ENCODE assay signal across 39 cellular contexts in the genomic region with DNA sequence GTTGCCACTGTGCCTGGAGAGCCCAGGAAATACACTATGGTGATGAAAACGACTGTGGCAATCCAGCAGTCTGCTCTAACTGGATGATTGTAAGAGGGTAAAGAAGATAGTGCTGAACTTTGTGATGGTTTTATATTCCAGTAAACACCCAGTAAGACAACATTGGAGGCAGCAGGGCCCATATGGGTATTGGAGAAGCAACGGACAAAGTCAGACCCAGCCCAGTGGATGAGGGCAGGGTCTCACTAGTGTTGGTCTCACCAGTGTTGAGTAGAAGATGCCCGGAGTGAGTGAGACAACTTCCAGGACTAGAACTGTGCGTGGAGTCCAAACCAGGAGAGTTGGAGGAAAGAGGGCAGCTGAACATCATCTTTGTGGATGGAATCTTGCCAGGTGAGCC.
"Had no signal": no experiment of that assay in that cellular context is flagged by ENCODE, and none has a peak within 500 bp of the region (broad histone marks: within the 10 kb centered on the region; RNA-seq: fewer than 3 reads in every experiment).

No MANE protein-coding gene starts in this region.

- H3K4me1 Mint-ChIP-seq: activated naive CD4-positive, alpha-beta T cell treated with anti-CD3 and anti-CD28 coated beads, Interleukin-2, amount 10 ng/mL, durations not matched to agents 7 days and 5 days; activated naive CD4-positive, alpha-beta T cell treated with anti-CD3 and anti-CD28 coated beads, Interleukin-2, amount 50 U/mL, for 24 hours; activated naive CD8-positive, alpha-beta T cell treated with anti-CD3 and anti-CD28 coated beads for 36 hours; activated naive CD8-positive, alpha-beta T cell treated with anti-CD3 and anti-CD28 coated beads, Interleukin-2, amount 10 ng/mL, durations not matched to agents 7 days and 5 days; activated naive CD8-positive, alpha-beta T cell treated with anti-CD3 and anti-CD28 coated beads, Interleukin-2, amount 50 U/mL, for 24 hours; activated T-helper 17 cell treated with anti-CD3 and anti-CD28 coated beads, Interleukin-2, amount 50 U/mL, for 72 hours; brain; central memory CD8-positive, alpha-beta T cell had no signal

- H3K4me3 Mint-ChIP-seq: activated naive CD4-positive, alpha-beta T cell treated with anti-CD3 and anti-CD28 coated beads for 36 hours; activated naive CD4-positive, alpha-beta T cell treated with anti-CD3 and anti-CD28 coated beads, Interleukin-2, amount 10 ng/mL, durations not matched to agents 7 days and 5 days; activated naive CD4-positive, alpha-beta T cell treated with anti-CD3 and anti-CD28 coated beads, Interleukin-2, amount 50 U/mL, for 24 hours; activated naive CD8-positive, alpha-beta T cell; activated naive CD8-positive, alpha-beta T cell treated with anti-CD3 and anti-CD28 coated beads for 36 hours; activated naive CD8-positive, alpha-beta T cell treated with anti-CD3 and anti-CD28 coated beads, Interleukin-2, amount 10 ng/mL, durations not matched to agents 7 days and 5 days; activated naive CD8-positive, alpha-beta T cell treated with anti-CD3 and anti-CD28 coated beads, Interleukin-2, amount 50 U/mL, for 24 hours; activated T-cell treated with anti-CD3 and anti-CD28 coated beads, Interleukin-2, amount 50 U/mL, for 24 hours; activated T-cell treated with anti-CD3 and anti-CD28 coated beads, Interleukin-2, amount 50 U/mL, for 4 hours; activated T-cell treated with anti-CD3 and anti-CD28 coated beads, Interleukin-2, amount 50 U/mL, for 72 hours; activated T-helper 1 cell treated with anti-CD3 and anti-CD28 coated beads, Interleukin-12 subunit alpha, Interleukin-12 subunit beta, Interleukin-2, Interleukin-4 antibody, amounts not matched to agents 30 ng/mL and 10 ng/mL and 1 ng/mL, durations not matched to agents 14 hours and 24 hours and 36 hours; activated T-helper 17 cell treated with anti-CD3 and anti-CD28 coated beads, Interleukin-2, amount 50 U/mL, for 72 hours; brain; central memory CD8-positive, alpha-beta T cell had no signal

- ATAC-seq: activated naive CD4-positive, alpha-beta T cell treated with anti-CD3 and anti-CD28 coated beads, Interleukin-2, amount 50 U/mL, for 72 hours; activated naive CD8-positive, alpha-beta T cell treated with anti-CD3 and anti-CD28 coated beads, Interleukin-2, amount 50 U/mL, for 24 hours; activated T-cell treated with anti-CD3 and anti-CD28 coated beads, Interleukin-2, amount 50 U/mL, for 4 hours; activated T-cell treated with anti-CD3 and anti-CD28 coated beads, Interleukin-2, amount 50 U/mL, for 72 hours; activated T-helper 17 cell treated with anti-CD3 and anti-CD28 coated beads, Interleukin-2, amount 50 U/mL, for 72 hours; body of pancreas had no signal

- H3K27ac ChIP-seq: adrenal gland, ascending aorta, body of pancreas, brain microvascular endothelial cell, breast epithelium, cardiac muscle cell had no signal

- H3K27ac Mint-ChIP-seq: activated naive CD4-positive, alpha-beta T cell treated with anti-CD3 and anti-CD28 coated beads for 36 hours; activated naive CD4-positive, alpha-beta T cell treated with anti-CD3 and anti-CD28 coated beads, Interleukin-2, amount 10 ng/mL, durations not matched to agents 7 days and 5 days; activated naive CD4-positive, alpha-beta T cell treated with anti-CD3 and anti-CD28 coated beads, Interleukin-2, amount 50 U/mL, for 24 hours; activated naive CD4-positive, alpha-beta T cell treated with anti-CD3 and anti-CD28 coated beads, Interleukin-2, amount 50 U/mL, for 72 hours; activated naive CD8-positive, alpha-beta T cell; activated naive CD8-positive, alpha-beta T cell treated with anti-CD3 and anti-CD28 coated beads for 36 hours; activated naive CD8-positive, alpha-beta T cell treated with anti-CD3 and anti-CD28 coated beads, Interleukin-2, amount 10 ng/mL, durations not matched to agents 7 days and 5 days; activated naive CD8-positive, alpha-beta T cell treated with anti-CD3 and anti-CD28 coated beads, Interleukin-2, amount 50 U/mL, for 24 hours; activated T-cell treated with anti-CD3 and anti-CD28 coated beads, Interleukin-2, amount 50 U/mL, for 24 hours; activated T-cell treated with anti-CD3 and anti-CD28 coated beads, Interleukin-2, amount 50 U/mL, for 72 hours; activated T-helper 1 cell treated with anti-CD3 and anti-CD28 coated beads, Interleukin-12 subunit alpha, Interleukin-12 subunit beta, Interleukin-2, Interleukin-4 antibody, amounts not matched to agents 30 ng/mL and 10 ng/mL and 1 ng/mL, durations not matched to agents 14 hours and 24 hours and 36 hours; activated T-helper 17 cell treated with anti-CD3 and anti-CD28 coated beads, Interleukin-2, amount 50 U/mL, for 72 hours; activated T-helper 2 cell treated with anti-CD3 and anti-CD28 coated beads, Interferon-gamma antibody, Interleukin-2, Interleukin-4, amounts not matched to agents 10 μg/mL and 5 μg/mL and 100 μg/mL, durations not matched to agents 14 hours and 24 hours and 36 hours; brain had no signal

- H3K4me1 ChIP-seq: adrenal gland, ascending aorta, body of pancreas, breast epithelium had no signal

- H3K27me3 ChIP-seq: adrenal gland, ascending aorta, body of pancreas, brain microvascular endothelial cell, breast epithelium, cardiac muscle cell had no signal

- H3K36me3 Mint-ChIP-seq: activated naive CD4-positive, alpha-beta T cell treated with anti-CD3 and anti-CD28 coated beads, Interleukin-2, amount 10 ng/mL, durations not matched to agents 7 days and 5 days; activated naive CD4-positive, alpha-beta T cell treated with anti-CD3 and anti-CD28 coated beads, Interleukin-2, amount 50 U/mL, for 24 hours; activated naive CD4-positive, alpha-beta T cell treated with anti-CD3 and anti-CD28 coated beads, Interleukin-2, amount 50 U/mL, for 72 hours; activated naive CD8-positive, alpha-beta T cell; activated naive CD8-positive, alpha-beta T cell treated with anti-CD3 and anti-CD28 coated beads for 36 hours; activated naive CD8-positive, alpha-beta T cell treated with anti-CD3 and anti-CD28 coated beads, Interleukin-2, amount 10 ng/mL, durations not matched to agents 7 days and 5 days; brain had no signal

- H3K4me3 ChIP-seq: adrenal gland, ascending aorta, body of pancreas, breast epithelium, cardiac muscle cell had no signal

- DNase-seq: activated effector memory CD4-positive, alpha-beta T cell treated with anti-CD3 and anti-CD28 coated beads, Interleukin-2, amount 50 U/mL, for 16 hours; activated effector memory CD4-positive, alpha-beta T cell treated with Interleukin-2 at 50 U/mL for 16 hours; activated gamma-delta T cell; activated gamma-delta T cell treated with Interleukin-2 at 50 U/mL for 16 hours; activated naive CD4-positive, alpha-beta T cell; activated naive CD4-positive, alpha-beta T cell treated with anti-CD3 and anti-CD28 coated beads for 36 hours; activated naive CD4-positive, alpha-beta T cell treated with anti-CD3 and anti-CD28 coated beads, Interleukin-2, amount 10 ng/mL, durations not matched to agents 7 days and 5 days; activated naive CD4-positive, alpha-beta T cell treated with anti-CD3 and anti-CD28 coated beads, Interleukin-2, amount 50 U/mL, for 16 hours; activated naive CD4-positive, alpha-beta T cell treated with Interleukin-2 at 50 U/mL for 16 hours; activated naive CD8-positive, alpha-beta T cell treated with anti-CD3 and anti-CD28 coated beads for 36 hours; activated naive CD8-positive, alpha-beta T cell treated with anti-CD3 and anti-CD28 coated beads, Interleukin-2, amount 10 ng/mL, durations not matched to agents 7 days and 5 days; activated naive CD8-positive, alpha-beta T cell treated with anti-CD3 and anti-CD28 coated beads, Interleukin-2, amount 50 U/mL, for 24 hours; activated T-cell treated with anti-CD3 and anti-CD28 coated beads for 4 hours; activated T-cell treated with anti-CD3 and anti-CD28 coated beads, Interleukin-2, amount 50 U/mL, for 1 hour; activated T-cell treated with anti-CD3 and anti-CD28 coated beads, Interleukin-2, amount 50 U/mL, for 24 hours; activated T-cell treated with anti-CD3 and anti-CD28 coated beads, Interleukin-2, amount 50 U/mL, for 4 hours; activated T-cell treated with anti-CD3 and anti-CD28 coated beads, Interleukin-2, amount 50 U/mL, for 48 hours; activated T-cell treated with anti-CD3 and anti-CD28 coated beads, Interleukin-2, amount 50 U/mL, for 72 hours; adrenal gland; amniotic stem cell; amygdala; anterior cingulate cortex; aorta; body of pancreas; brain microvascular endothelial cell; caudate nucleus; central memory CD4-positive, alpha-beta T cell; cerebellar nuclear complex had no signal

- H3K27me3 Mint-ChIP-seq: activated naive CD4-positive, alpha-beta T cell treated with anti-CD3 and anti-CD28 coated beads, Interleukin-2, amount 10 ng/mL, durations not matched to agents 7 days and 5 days; activated naive CD4-positive, alpha-beta T cell treated with anti-CD3 and anti-CD28 coated beads, Interleukin-2, amount 50 U/mL, for 24 hours; activated naive CD8-positive, alpha-beta T cell; activated naive CD8-positive, alpha-beta T cell treated with anti-CD3 and anti-CD28 coated beads for 36 hours; activated naive CD8-positive, alpha-beta T cell treated with anti-CD3 and anti-CD28 coated beads, Interleukin-2, amount 10 ng/mL, durations not matched to agents 7 days and 5 days; activated naive CD8-positive, alpha-beta T cell treated with anti-CD3 and anti-CD28 coated beads, Interleukin-2, amount 50 U/mL, for 24 hours; activated T-cell treated with anti-CD3 and anti-CD28 coated beads, Interleukin-2, amount 50 U/mL, for 24 hours; activated T-helper 17 cell treated with anti-CD3 and anti-CD28 coated beads, Interleukin-2, amount 50 U/mL, for 72 hours; central memory CD8-positive, alpha-beta T cell had no signal

- H3K9me3 Mint-ChIP-seq: activated naive CD4-positive, alpha-beta T cell treated with anti-CD3 and anti-CD28 coated beads for 36 hours; activated naive CD4-positive, alpha-beta T cell treated with anti-CD3 and anti-CD28 coated beads, Interleukin-2, amount 50 U/mL, for 24 hours; activated naive CD8-positive, alpha-beta T cell treated with anti-CD3 and anti-CD28 coated beads for 36 hours; activated naive CD8-positive, alpha-beta T cell treated with anti-CD3 and anti-CD28 coated beads, Interleukin-2, amount 10 ng/mL, durations not matched to agents 7 days and 5 days; activated T-cell treated with anti-CD3 and anti-CD28 coated beads, Interleukin-2, amount 50 U/mL, for 24 hours; activated T-cell treated with anti-CD3 and anti-CD28 coated beads, Interleukin-2, amount 50 U/mL, for 4 hours; activated T-helper 1 cell treated with anti-CD3 and anti-CD28 coated beads, Interleukin-12 subunit alpha, Interleukin-12 subunit beta, Interleukin-2, Interleukin-4 antibody, amounts not matched to agents 30 ng/mL and 10 ng/mL and 1 ng/mL, durations not matched to agents 14 hours and 24 hours and 36 hours; activated T-helper 2 cell treated with anti-CD3 and anti-CD28 coated beads, Interferon-gamma antibody, Interleukin-2, Interleukin-4, amounts not matched to agents 10 μg/mL and 5 μg/mL and 100 μg/mL, durations not matched to agents 14 hours and 24 hours and 36 hours; brain had no signal

- H3K36me3 ChIP-seq: adrenal gland, ascending aorta, brain microvascular endothelial cell, breast epithelium, cardiac muscle cell had no signal

- H3K9me3 ChIP-seq: adrenal gland, ascending aorta, body of pancreas, breast epithelium had no signal
